In genomic region chr1:59012378-59012777, GRCh38 we compare ENCODE assay signal across 2 cellular contexts.
TF ChIP-seq lines count a peak whose summit lies in the region.

No MANE protein-coding gene starts in this region.

TF ChIP-seq in GM23338, 12 proteins besides CTCF, POLR2A, EP300 and RAD21 (continued from another document):
- no peak for TF ChIP-seq REST (IDR thresholded peaks at IDR 0.05; ENCODE audit: unreplicated experiment)
- no peak for TF ChIP-seq EZH2 (IDR thresholded peaks at IDR 0.05; ENCODE audit: low read depth, unreplicated experiment)
- TF ChIP-seq ZNF462 (CRISPR knock-in tag; IDR thresholded peaks at IDR 0.05), result no peak
- TF ChIP-seq CREB1 (CRISPR knock-in tag; IDR thresholded peaks at IDR 0.05; ENCODE audit: low read depth), result no peak
- TF ChIP-seq ETS1 (IDR thresholded peaks at IDR 0.05), result no peak
- TF ChIP-seq POLR2AphosphoS5 (IDR thresholded peaks at IDR 0.05; ENCODE audit: low read depth), result no peak
- TF ChIP-seq STAT1 (IDR thresholded peaks at IDR 0.05; ENCODE audit: unreplicated experiment), result no peak
- TF ChIP-seq NANOG (IDR thresholded peaks at IDR 0.05; ENCODE audit: borderline replicate concordance), result no peak

TF ChIP-seq in WTC11, 78 proteins besides CTCF, POLR2A, EP300 and RAD21 (continued from another document):
- TF ChIP-seq STAT6 (CRISPR knock-in tag; conservative IDR thresholded peaks at IDR 0.05; ENCODE audit: low read depth) (no peak), SP1 (CRISPR knock-in tag; conservative IDR thresholded peaks at IDR 0.05) (no peak), CBFB (CRISPR knock-in tag; IDR thresholded peaks at IDR 0.05; ENCODE audit: low read depth) (no peak), NFE2L1 (CRISPR knock-in tag; IDR thresholded peaks at IDR 0.05) (no peak), PRRX2 (CRISPR knock-in tag; IDR thresholded peaks at IDR 0.05) (no peak), ZNF425 (CRISPR knock-in tag; conservative IDR thresholded peaks at IDR 0.05) (no peak), PRDM15 (CRISPR knock-in tag; IDR thresholded peaks at IDR 0.05) (no peak), PREB (CRISPR knock-in tag; IDR thresholded peaks at IDR 0.05; ENCODE audit: borderline replicate concordance) (no peak), TP53 (CRISPR knock-in tag; IDR thresholded peaks at IDR 0.05) (no peak), ZNF532 (CRISPR knock-in tag; IDR thresholded peaks at IDR 0.05; ENCODE audit: borderline replicate concordance) (no peak), TEAD4 (CRISPR knock-in tag; IDR thresholded peaks at IDR 0.05) (no peak), NR2C2 (CRISPR knock-in tag; IDR thresholded peaks at IDR 0.05) (no peak), ZNF281 (CRISPR knock-in tag; IDR thresholded peaks at IDR 0.05) (no peak), JUN (CRISPR knock-in tag; IDR thresholded peaks at IDR 0.05) (no peak), USF1 (CRISPR knock-in tag; IDR thresholded peaks at IDR 0.05) (no peak), NR3C1 (CRISPR knock-in tag; conservative IDR thresholded peaks at IDR 0.05; ENCODE audit: low read depth) (no peak), CDX4 (CRISPR knock-in tag; IDR thresholded peaks at IDR 0.05; ENCODE audit: borderline replicate concordance) (no peak)
